Comparison of ENCODE assay signal across 1 cellular context in the genomic region with DNA sequence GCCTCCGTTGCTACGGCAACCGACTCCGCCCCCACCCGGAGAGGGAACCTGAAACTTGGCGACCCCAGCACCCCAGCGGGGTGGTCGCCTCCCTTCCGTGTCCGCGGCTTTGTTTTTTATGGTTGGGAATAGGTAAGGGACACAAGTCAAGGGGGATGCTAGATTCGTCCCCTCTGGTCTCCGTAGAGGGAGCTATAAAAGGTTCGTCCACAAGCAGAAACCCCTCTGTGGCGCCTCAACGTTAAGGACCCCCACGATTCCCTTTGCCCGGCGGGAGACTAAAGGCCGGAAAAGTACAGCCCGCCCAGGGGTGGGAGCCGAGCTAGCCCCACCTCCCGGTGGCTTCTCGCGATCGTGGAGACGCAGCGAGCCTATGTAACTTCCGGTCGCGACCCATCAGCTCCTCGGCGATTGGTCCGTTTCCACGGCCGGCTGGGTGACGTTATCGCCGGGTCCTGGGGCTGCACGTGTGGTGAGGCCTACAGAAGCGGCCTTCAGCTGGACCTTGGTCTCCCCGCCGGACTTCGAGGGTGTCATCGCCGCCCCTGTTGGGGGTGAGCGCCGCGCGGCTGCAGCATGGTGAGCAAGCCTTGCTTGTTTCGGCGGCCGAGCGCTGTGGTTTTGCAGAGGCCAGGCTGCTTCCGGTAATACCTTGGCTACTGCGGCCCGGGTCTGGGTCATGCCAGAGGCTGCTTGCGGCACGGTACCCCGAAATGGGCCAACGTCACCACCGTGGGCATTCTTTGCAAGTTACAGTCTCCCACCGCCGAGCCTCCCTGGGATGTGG.
TF ChIP-seq lines count a peak whose summit lies in the region.

A gene with protein sequence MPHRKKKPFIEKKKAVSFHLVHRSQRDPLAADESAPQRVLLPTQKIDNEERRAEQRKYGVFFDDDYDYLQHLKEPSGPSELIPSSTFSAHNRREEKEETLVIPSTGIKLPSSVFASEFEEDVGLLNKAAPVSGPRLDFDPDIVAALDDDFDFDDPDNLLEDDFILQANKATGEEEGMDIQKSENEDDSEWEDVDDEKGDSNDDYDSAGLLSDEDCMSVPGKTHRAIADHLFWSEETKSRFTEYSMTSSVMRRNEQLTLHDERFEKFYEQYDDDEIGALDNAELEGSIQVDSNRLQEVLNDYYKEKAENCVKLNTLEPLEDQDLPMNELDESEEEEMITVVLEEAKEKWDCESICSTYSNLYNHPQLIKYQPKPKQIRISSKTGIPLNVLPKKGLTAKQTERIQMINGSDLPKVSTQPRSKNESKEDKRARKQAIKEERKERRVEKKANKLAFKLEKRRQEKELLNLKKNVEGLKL (plus strand): TSS at position 437 of the 787 bp plus-strand sequence. CDS start 140 bp downstream, at position 577.

TF ChIP-seq in HEK293, 187 proteins besides CTCF, POLR2A, EP300 and RAD21 (continued from another document and continues in another):
- TF ChIP-seq, protein P1, sequence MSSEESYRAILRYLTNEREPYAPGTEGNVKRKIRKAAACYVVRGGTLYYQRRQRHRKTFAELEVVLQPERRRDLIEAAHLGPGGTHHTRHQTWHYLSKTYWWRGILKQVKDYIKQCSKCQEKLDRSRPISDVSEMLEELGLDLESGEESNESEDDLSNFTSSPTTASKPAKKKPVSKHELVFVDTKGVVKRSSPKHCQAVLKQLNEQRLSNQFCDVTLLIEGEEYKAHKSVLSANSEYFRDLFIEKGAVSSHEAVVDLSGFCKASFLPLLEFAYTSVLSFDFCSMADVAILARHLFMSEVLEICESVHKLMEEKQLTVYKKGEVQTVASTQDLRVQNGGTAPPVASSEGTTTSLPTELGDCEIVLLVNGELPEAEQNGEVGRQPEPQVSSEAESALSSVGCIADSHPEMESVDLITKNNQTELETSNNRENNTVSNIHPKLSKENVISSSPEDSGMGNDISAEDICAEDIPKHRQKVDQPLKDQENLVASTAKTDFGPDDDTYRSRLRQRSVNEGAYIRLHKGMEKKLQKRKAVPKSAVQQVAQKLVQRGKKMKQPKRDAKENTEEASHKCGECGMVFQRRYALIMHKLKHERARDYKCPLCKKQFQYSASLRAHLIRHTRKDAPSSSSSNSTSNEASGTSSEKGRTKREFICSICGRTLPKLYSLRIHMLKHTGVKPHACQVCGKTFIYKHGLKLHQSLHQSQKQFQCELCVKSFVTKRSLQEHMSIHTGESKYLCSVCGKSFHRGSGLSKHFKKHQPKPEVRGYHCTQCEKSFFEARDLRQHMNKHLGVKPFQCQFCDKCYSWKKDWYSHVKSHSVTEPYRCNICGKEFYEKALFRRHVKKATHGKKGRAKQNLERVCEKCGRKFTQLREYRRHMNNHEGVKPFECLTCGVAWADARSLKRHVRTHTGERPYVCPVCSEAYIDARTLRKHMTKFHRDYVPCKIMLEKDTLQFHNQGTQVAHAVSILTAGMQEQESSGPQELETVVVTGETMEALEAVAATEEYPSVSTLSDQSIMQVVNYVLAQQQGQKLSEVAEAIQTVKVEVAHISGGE (tag by site-specific recombination; conservative IDR thresholded peaks at IDR 0.05; ENCODE audit: low read depth): peak; percentile 54
- peak; percentile 92; the same call in 1 of the 2 replicates for TF ChIP-seq ZFP37 (tag by site-specific recombination; IDR thresholded peaks at IDR 0.05)
- no peak for TF ChIP-seq BCL11B (tag by site-specific recombination; IDR thresholded peaks at IDR 0.05; ENCODE audit: low read depth)
- no peak for TF ChIP-seq ZNF555 (tag by site-specific recombination; conservative IDR thresholded peaks at IDR 0.05)
- TF ChIP-seq, protein P2, sequence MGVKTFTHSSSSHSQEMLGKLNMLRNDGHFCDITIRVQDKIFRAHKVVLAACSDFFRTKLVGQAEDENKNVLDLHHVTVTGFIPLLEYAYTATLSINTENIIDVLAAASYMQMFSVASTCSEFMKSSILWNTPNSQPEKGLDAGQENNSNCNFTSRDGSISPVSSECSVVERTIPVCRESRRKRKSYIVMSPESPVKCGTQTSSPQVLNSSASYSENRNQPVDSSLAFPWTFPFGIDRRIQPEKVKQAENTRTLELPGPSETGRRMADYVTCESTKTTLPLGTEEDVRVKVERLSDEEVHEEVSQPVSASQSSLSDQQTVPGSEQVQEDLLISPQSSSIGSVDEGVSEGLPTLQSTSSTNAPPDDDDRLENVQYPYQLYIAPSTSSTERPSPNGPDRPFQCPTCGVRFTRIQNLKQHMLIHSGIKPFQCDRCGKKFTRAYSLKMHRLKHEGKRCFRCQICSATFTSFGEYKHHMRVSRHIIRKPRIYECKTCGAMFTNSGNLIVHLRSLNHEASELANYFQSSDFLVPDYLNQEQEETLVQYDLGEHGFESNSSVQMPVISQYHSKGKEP (tag by site-specific recombination; IDR thresholded peaks at IDR 0.05): no peak
- no peak for TF ChIP-seq ZNF558 (tag by site-specific recombination; IDR thresholded peaks at IDR 0.05)
- TF ChIP-seq SETDB1 (IDR thresholded peaks at IDR 0.05; ENCODE audit: insufficient read length, low read length): peak; percentile 63
- TF ChIP-seq ZNF133 (tag by site-specific recombination; IDR thresholded peaks at IDR 0.05): no peak
- no peak for TF ChIP-seq ZNF214 (tag by site-specific recombination; IDR thresholded peaks at IDR 0.05; ENCODE audit: borderline replicate concordance)
- no peak for TF ChIP-seq ZNF529 (tag by site-specific recombination; IDR thresholded peaks at IDR 0.05; ENCODE audit: insufficient replicate concordance)
- no peak for TF ChIP-seq ZNF157 (tag by site-specific recombination; IDR thresholded peaks at IDR 0.05)
- TF ChIP-seq ZNF791 (tag by site-specific recombination; IDR thresholded peaks at IDR 0.05): no peak
- TF ChIP-seq ZBTB20 (tag by site-specific recombination; IDR thresholded peaks at IDR 0.05): peak; percentile 70; the same call in 1 of the 2 replicates
- TF ChIP-seq GLIS1 (tag by site-specific recombination; IDR thresholded peaks at IDR 0.05): peak; percentile 79
- no peak for TF ChIP-seq KLF7 (tag by site-specific recombination; IDR thresholded peaks at IDR 0.05; ENCODE audit: borderline replicate concordance)
- TF ChIP-seq ZNF623 (tag by site-specific recombination; IDR thresholded peaks at IDR 0.05): 0 out of 2 replicates have a peak, but pooled peaks have one; percentile 39
- TF ChIP-seq, protein P3, sequence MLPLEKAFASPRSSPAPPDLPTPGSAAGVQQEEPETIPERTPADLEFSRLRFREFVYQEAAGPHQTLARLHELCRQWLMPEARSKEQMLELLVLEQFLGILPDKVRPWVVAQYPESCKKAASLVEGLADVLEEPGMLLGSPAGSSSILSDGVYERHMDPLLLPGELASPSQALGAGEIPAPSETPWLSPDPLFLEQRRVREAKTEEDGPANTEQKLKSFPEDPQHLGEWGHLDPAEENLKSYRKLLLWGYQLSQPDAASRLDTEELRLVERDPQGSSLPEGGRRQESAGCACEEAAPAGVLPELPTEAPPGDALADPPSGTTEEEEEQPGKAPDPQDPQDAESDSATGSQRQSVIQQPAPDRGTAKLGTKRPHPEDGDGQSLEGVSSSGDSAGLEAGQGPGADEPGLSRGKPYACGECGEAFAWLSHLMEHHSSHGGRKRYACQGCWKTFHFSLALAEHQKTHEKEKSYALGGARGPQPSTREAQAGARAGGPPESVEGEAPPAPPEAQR (tag by site-specific recombination; IDR thresholded peaks at IDR 0.05): no peak
- no peak for TF ChIP-seq ZNF211 (tag by site-specific recombination; IDR thresholded peaks at IDR 0.05; ENCODE audit: low read depth)
- TF ChIP-seq, protein P4, sequence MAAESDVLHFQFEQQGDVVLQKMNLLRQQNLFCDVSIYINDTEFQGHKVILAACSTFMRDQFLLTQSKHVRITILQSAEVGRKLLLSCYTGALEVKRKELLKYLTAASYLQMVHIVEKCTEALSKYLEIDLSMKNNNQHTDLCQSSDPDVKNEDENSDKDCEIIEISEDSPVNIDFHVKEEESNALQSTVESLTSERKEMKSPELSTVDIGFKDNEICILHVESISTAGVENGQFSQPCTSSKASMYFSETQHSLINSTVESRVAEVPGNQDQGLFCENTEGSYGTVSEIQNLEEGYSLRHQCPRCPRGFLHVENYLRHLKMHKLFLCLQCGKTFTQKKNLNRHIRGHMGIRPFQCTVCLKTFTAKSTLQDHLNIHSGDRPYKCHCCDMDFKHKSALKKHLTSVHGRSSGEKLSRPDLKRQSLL (tag by site-specific recombination; IDR thresholded peaks at IDR 0.05): no peak
- TF ChIP-seq KLF8 (tag by site-specific recombination; IDR thresholded peaks at IDR 0.05): peak; percentile 72
- TF ChIP-seq, protein P5, sequence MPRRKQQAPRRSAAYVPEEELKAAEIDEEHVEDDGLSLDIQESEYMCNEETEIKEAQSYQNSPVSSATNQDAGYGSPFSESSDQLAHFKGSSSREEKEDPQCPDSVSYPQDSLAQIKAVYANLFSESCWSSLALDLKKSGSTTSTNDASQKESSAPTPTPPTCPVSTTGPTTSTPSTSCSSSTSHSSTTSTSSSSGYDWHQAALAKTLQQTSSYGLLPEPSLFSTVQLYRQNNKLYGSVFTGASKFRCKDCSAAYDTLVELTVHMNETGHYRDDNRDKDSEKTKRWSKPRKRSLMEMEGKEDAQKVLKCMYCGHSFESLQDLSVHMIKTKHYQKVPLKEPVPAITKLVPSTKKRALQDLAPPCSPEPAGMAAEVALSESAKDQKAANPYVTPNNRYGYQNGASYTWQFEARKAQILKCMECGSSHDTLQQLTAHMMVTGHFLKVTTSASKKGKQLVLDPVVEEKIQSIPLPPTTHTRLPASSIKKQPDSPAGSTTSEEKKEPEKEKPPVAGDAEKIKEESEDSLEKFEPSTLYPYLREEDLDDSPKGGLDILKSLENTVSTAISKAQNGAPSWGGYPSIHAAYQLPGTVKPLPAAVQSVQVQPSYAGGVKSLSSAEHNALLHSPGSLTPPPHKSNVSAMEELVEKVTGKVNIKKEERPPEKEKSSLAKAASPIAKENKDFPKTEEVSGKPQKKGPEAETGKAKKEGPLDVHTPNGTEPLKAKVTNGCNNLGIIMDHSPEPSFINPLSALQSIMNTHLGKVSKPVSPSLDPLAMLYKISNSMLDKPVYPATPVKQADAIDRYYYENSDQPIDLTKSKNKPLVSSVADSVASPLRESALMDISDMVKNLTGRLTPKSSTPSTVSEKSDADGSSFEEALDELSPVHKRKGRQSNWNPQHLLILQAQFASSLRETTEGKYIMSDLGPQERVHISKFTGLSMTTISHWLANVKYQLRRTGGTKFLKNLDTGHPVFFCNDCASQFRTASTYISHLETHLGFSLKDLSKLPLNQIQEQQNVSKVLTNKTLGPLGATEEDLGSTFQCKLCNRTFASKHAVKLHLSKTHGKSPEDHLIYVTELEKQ (tag by site-specific recombination; IDR thresholded peaks at IDR 0.05; ENCODE audit: borderline replicate concordance): no peak
- TF ChIP-seq ZNF19 (tag by site-specific recombination; IDR thresholded peaks at IDR 0.05; ENCODE audit: low read depth): no peak
- no peak for TF ChIP-seq ZNF776 (tag by site-specific recombination; IDR thresholded peaks at IDR 0.05; ENCODE audit: borderline replicate concordance)
- no peak for TF ChIP-seq ZNF670 (tag by site-specific recombination; IDR thresholded peaks at IDR 0.05; ENCODE audit: low read depth)
- no peak for TF ChIP-seq ZNF354C (tag by site-specific recombination; IDR thresholded peaks at IDR 0.05; ENCODE audit: borderline replicate concordance, low read depth)
- no peak for TF ChIP-seq ZNF585B (tag by site-specific recombination; IDR thresholded peaks at IDR 0.05)
- no peak for TF ChIP-seq HOXC10 (CRISPR knock-in tag; IDR thresholded peaks at IDR 0.05)
- no peak for TF ChIP-seq ZNF677 (tag by site-specific recombination; IDR thresholded peaks at IDR 0.05)
- TF ChIP-seq ZNF335 (tag by site-specific recombination; conservative IDR thresholded peaks at IDR 0.05): peak; percentile 95
- TF ChIP-seq, protein P6, sequence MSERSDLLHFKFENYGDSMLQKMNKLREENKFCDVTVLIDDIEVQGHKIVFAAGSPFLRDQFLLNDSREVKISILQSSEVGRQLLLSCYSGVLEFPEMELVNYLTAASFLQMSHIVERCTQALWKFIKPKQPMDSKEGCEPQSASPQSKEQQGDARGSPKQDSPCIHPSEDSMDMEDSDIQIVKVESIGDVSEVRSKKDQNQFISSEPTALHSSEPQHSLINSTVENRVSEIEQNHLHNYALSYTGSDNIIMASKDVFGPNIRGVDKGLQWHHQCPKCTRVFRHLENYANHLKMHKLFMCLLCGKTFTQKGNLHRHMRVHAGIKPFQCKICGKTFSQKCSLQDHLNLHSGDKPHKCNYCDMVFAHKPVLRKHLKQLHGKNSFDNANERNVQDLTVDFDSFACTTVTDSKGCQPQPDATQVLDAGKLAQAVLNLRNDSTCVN (tag by site-specific recombination; optimal IDR thresholded peaks at IDR 0.05): peak; percentile 36
- no peak for TF ChIP-seq ZNF10 (tag by site-specific recombination; IDR thresholded peaks at IDR 0.05)
- no peak for TF ChIP-seq ZNF549 (tag by site-specific recombination; IDR thresholded peaks at IDR 0.05)
- no peak for TF ChIP-seq ZNF146 (tag by site-specific recombination; IDR thresholded peaks at IDR 0.05)
- TF ChIP-seq ZNF530 (tag by site-specific recombination; IDR thresholded peaks at IDR 0.05; ENCODE audit: low read depth): no peak
- TF ChIP-seq, protein P7, sequence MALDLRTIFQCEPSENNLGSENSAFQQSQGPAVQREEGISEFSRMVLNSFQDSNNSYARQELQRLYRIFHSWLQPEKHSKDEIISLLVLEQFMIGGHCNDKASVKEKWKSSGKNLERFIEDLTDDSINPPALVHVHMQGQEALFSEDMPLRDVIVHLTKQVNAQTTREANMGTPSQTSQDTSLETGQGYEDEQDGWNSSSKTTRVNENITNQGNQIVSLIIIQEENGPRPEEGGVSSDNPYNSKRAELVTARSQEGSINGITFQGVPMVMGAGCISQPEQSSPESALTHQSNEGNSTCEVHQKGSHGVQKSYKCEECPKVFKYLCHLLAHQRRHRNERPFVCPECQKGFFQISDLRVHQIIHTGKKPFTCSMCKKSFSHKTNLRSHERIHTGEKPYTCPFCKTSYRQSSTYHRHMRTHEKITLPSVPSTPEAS (tag by site-specific recombination; IDR thresholded peaks at IDR 0.05): no peak
- no peak for TF ChIP-seq YY1 (tag by site-specific recombination; IDR thresholded peaks at IDR 0.05)
- no peak for TF ChIP-seq ZSCAN23 (tag by site-specific recombination; IDR thresholded peaks at IDR 0.05)
- TF ChIP-seq, protein P8, sequence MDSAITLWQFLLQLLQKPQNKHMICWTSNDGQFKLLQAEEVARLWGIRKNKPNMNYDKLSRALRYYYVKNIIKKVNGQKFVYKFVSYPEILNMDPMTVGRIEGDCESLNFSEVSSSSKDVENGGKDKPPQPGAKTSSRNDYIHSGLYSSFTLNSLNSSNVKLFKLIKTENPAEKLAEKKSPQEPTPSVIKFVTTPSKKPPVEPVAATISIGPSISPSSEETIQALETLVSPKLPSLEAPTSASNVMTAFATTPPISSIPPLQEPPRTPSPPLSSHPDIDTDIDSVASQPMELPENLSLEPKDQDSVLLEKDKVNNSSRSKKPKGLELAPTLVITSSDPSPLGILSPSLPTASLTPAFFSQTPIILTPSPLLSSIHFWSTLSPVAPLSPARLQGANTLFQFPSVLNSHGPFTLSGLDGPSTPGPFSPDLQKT (IDR thresholded peaks at IDR 0.05; ENCODE audit: borderline replicate concordance, low read depth, low read length): peak; percentile 80; the same call in 1 of the 2 replicates
